Comparison of ENCODE assay signal across 1 cellular context in genomic region chr12:108485371-108485770, GRCh38.
A peak's percentile ranks its signal among the peaks of the same experiment; 100 is the strongest.
TF ChIP-seq lines count a peak whose summit lies in the region.
"Not testable (repeated sequence)": the region's sequence is repeated elsewhere in the genome, so short reads cannot be mapped to it uniquely, and the experiment has no call there.

No MANE protein-coding gene starts in this region.

TF ChIP-seq in K562, 482 proteins besides CTCF, POLR2A, EP300 and RAD21 (continued from another document):
- peak; percentile 18 for TF ChIP-seq ZFP36 (IDR thresholded peaks at IDR 0.05; ENCODE audit: low read depth, low read length, partially characterized antibody)
- TF ChIP-seq ETV1 (tag; conservative IDR thresholded peaks at IDR 0.05; ENCODE audit: low read depth) = peak; percentile 48; the same call in 1 of the 2 replicates
- TF ChIP-seq FOXK2 (conservative IDR thresholded peaks at IDR 0.05 in 1 of 2, IDR thresholded peaks at IDR 0.05 in 1 of 2; ENCODE audit: low read depth in 2 of 2) = peak in 1 of 2 experiments; percentile 38; a peak in 1 of 4 replicates
- TF ChIP-seq TAF9B (IDR thresholded peaks at IDR 0.05; ENCODE audit: partially characterized antibody) = peak; percentile 28
- peak; percentile 39; the same call in 1 of the 2 replicates for TF ChIP-seq TRIM28 (IDR thresholded peaks at IDR 0.05)
- peak; percentile 95 for TF ChIP-seq FOXM1 (IDR thresholded peaks at IDR 0.05; ENCODE audit: low read depth)
- not testable (repeated sequence) for TF ChIP-seq FOXM1 (CRISPR knock-in tag; IDR thresholded peaks at IDR 0.05; ENCODE audit: low read depth)
- TF ChIP-seq, protein P1, sequence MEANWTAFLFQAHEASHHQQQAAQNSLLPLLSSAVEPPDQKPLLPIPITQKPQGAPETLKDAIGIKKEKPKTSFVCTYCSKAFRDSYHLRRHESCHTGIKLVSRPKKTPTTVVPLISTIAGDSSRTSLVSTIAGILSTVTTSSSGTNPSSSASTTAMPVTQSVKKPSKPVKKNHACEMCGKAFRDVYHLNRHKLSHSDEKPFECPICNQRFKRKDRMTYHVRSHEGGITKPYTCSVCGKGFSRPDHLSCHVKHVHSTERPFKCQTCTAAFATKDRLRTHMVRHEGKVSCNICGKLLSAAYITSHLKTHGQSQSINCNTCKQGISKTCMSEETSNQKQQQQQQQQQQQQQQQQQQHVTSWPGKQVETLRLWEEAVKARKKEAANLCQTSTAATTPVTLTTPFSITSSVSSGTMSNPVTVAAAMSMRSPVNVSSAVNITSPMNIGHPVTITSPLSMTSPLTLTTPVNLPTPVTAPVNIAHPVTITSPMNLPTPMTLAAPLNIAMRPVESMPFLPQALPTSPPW (CRISPR knock-in tag; IDR thresholded peaks at IDR 0.05) = peak; percentile 72
- peak; percentile 99 for TF ChIP-seq CBFA2T2 (conservative IDR thresholded peaks at IDR 0.05)
- TF ChIP-seq, protein P2, sequence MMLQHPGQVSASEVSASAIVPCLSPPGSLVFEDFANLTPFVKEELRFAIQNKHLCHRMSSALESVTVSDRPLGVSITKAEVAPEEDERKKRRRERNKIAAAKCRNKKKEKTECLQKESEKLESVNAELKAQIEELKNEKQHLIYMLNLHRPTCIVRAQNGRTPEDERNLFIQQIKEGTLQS (IDR thresholded peaks at IDR 0.05) = peak; percentile 18; the same call in 1 of the 2 replicates
- TF ChIP-seq, protein P2 (CRISPR knock-in tag; conservative IDR thresholded peaks at IDR 0.05) = not testable (repeated sequence)
- 0 out of 2 replicates have a peak, but pooled peaks have one; percentile 12 for TF ChIP-seq NR2C1 (IDR thresholded peaks at IDR 0.05)
- TF ChIP-seq NR2C1 (tag; IDR thresholded peaks at IDR 0.05) = peak; percentile 59
- peak; percentile 80 to 88 for TF ChIP-seq MNT (conservative IDR thresholded peaks at IDR 0.05)
- peak; percentile 53; the same call in 1 of the 2 replicates for TF ChIP-seq RAD51 (IDR thresholded peaks at IDR 0.05; ENCODE audit: borderline replicate concordance, low read depth)
- TF ChIP-seq PHB2 (IDR thresholded peaks at IDR 0.05; ENCODE audit: low read depth) = peak; percentile 95
- 0 out of 2 replicates have a peak, but pooled peaks have one; percentile 29 for TF ChIP-seq KLF13 (tag; IDR thresholded peaks at IDR 0.05; ENCODE audit: borderline replicate concordance, low read depth)
- peak; percentile 94 for TF ChIP-seq NFIC (IDR thresholded peaks at IDR 0.05)
- TF ChIP-seq HDAC1 (IDR thresholded peaks at IDR 0.05) = peak in 1 of 2 experiments; percentile 78; a peak in 2 of 4 replicates
- peak; percentile 95 for TF ChIP-seq GATA2 (CRISPR knock-in tag; IDR thresholded peaks at IDR 0.05)
- TF ChIP-seq PHF21A (IDR thresholded peaks at IDR 0.05; ENCODE audit: borderline replicate concordance, low read depth) = peak; percentile 74; the same call in 1 of the 2 replicates
- peak; percentile 51; the same call in 1 of the 2 replicates for TF ChIP-seq FOSL1 (tag; conservative IDR thresholded peaks at IDR 0.05)
- TF ChIP-seq EHMT2 (IDR thresholded peaks at IDR 0.05) = peak; percentile 61
- TF ChIP-seq CBX3 (IDR thresholded peaks at IDR 0.05; ENCODE audit: borderline replicate concordance in 1 of 2, low read length in 2 of 2) = peak in 1 of 2 experiments; percentile 45; a peak in 1 of 3 replicates
- TF ChIP-seq DACH1 (IDR thresholded peaks at IDR 0.05; ENCODE audit: partially characterized antibody) = peak; percentile 91
- TF ChIP-seq, protein P3, sequence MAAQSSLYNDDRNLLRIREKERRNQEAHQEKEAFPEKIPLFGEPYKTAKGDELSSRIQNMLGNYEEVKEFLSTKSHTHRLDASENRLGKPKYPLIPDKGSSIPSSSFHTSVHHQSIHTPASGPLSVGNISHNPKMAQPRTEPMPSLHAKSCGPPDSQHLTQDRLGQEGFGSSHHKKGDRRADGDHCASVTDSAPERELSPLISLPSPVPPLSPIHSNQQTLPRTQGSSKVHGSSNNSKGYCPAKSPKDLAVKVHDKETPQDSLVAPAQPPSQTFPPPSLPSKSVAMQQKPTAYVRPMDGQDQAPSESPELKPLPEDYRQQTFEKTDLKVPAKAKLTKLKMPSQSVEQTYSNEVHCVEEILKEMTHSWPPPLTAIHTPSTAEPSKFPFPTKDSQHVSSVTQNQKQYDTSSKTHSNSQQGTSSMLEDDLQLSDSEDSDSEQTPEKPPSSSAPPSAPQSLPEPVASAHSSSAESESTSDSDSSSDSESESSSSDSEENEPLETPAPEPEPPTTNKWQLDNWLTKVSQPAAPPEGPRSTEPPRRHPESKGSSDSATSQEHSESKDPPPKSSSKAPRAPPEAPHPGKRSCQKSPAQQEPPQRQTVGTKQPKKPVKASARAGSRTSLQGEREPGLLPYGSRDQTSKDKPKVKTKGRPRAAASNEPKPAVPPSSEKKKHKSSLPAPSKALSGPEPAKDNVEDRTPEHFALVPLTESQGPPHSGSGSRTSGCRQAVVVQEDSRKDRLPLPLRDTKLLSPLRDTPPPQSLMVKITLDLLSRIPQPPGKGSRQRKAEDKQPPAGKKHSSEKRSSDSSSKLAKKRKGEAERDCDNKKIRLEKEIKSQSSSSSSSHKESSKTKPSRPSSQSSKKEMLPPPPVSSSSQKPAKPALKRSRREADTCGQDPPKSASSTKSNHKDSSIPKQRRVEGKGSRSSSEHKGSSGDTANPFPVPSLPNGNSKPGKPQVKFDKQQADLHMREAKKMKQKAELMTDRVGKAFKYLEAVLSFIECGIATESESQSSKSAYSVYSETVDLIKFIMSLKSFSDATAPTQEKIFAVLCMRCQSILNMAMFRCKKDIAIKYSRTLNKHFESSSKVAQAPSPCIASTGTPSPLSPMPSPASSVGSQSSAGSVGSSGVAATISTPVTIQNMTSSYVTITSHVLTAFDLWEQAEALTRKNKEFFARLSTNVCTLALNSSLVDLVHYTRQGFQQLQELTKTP (IDR thresholded peaks at IDR 0.05; ENCODE audit: low read depth in 1 of 2, partially characterized antibody in 2 of 2) = peak in 1 of 2 experiments; percentile 84
- 0 out of 2 replicates have a peak, but pooled peaks have one; percentile 54 for TF ChIP-seq XRCC3 (IDR thresholded peaks at IDR 0.05)
- TF ChIP-seq KHSRP (IDR thresholded peaks at IDR 0.05) = peak; percentile 78
- TF ChIP-seq FOXA3 (CRISPR knock-in tag; conservative IDR thresholded peaks at IDR 0.05 in 1 of 2, IDR thresholded peaks at IDR 0.05 in 1 of 2) = peak in 1 of 2 experiments; percentile 88; a peak in 2 of 4 replicates
- peak; percentile 52 to 78; a peak in 2 of 4 replicates for TF ChIP-seq TEAD1 (CRISPR knock-in tag; IDR thresholded peaks at IDR 0.05)
- peak; percentile 75; the same call in 1 of the 2 replicates for TF ChIP-seq RNF2 (IDR thresholded peaks at IDR 0.05)
